1 cellular context compared by ENCODE assay signal in the genomic region with DNA sequence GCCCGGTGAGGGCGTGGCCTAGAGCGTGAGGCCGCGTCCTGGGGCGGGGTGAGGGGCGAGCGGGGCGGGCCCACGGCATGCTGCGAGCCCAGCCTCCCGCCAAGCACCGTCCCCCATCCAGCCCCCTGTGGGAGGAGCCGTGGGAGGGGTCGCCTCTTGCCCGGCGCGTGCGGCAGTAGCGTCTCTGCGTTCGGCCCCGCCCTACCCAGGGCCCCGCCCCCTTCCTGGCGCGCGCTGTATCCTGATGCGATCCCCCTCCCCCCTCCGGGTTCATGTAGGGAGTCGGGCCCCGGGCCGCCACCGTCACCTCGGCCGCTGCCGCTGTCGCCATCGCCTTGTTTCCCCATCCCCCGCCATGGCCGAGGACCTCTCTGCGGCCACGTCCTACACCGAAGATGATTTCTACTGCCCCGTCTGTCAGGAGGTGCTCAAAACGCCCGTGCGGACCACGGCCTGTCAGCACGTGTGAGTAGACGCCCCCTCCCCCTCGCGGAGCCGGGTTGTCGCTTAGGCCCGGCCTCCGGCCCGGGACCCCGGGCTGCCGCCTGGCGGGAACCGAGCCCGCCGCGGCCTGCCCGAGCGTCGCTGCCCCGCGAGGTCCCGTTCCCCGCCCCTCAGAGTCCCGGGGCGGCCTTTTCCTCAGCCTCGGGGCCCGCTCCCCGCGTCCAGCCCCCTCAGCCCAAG.
A peak's percentile ranks its signal among the peaks of the same experiment; 100 is the strongest.
TF ChIP-seq lines count a peak whose summit lies in the region.

No MANE protein-coding gene starts in this region.

TF ChIP-seq in HepG2, 621 proteins besides CTCF, POLR2A, EP300 and RAD21 (continued from another document and continues in another):
- TF ChIP-seq KDM4B (CRISPR knock-in tag; IDR thresholded peaks at IDR 0.05) (no peak; the same call in 1 of the 2 replicates), NFYC (CRISPR knock-in tag; IDR thresholded peaks at IDR 0.05) (no peak), GTF3A (CRISPR knock-in tag; conservative IDR thresholded peaks at IDR 0.05) (no peak), DNMT1 (CRISPR knock-in tag; IDR thresholded peaks at IDR 0.05) (no peak), CBX2 (IDR thresholded peaks at IDR 0.05; ENCODE audit: low read depth, low read length) (no peak), CBX2 (CRISPR knock-in tag; IDR thresholded peaks at IDR 0.05; ENCODE audit: low read depth) (no peak), ZSCAN9 (CRISPR knock-in tag; IDR thresholded peaks at IDR 0.05; ENCODE audit: borderline replicate concordance) (0 out of 2 replicates have a peak, but pooled peaks have one; percentile 32), KLF12 (CRISPR knock-in tag; IDR thresholded peaks at IDR 0.05; ENCODE audit: borderline replicate concordance) (peak; percentile 74; the same call in 1 of the 2 replicates), ZNF781 (CRISPR knock-in tag; IDR thresholded peaks at IDR 0.05; ENCODE audit: borderline replicate concordance, not compliant biosample characterization) (no peak), NONO (IDR thresholded peaks at IDR 0.05) (no peak), NONO (CRISPR knock-in tag; conservative IDR thresholded peaks at IDR 0.05) (no peak; the same call in 1 of the 2 replicates), KLF15 (CRISPR knock-in tag; IDR thresholded peaks at IDR 0.05; ENCODE audit: borderline replicate concordance) (no peak), ZNF230 (CRISPR knock-in tag; IDR thresholded peaks at IDR 0.05) (0 out of 2 replicates have a peak, but pooled peaks have one; percentile 22), ZNF879 (CRISPR knock-in tag; IDR thresholded peaks at IDR 0.05) (no peak), KLF13 (CRISPR knock-in tag; IDR thresholded peaks at IDR 0.05) (no peak; the same call in 1 of the 2 replicates), RFXANK (CRISPR knock-in tag; IDR thresholded peaks at IDR 0.05) (no peak), KDM6A (CRISPR knock-in tag; IDR thresholded peaks at IDR 0.05; ENCODE audit: low read depth) (no peak), HOXA7 (CRISPR knock-in tag; IDR thresholded peaks at IDR 0.05) (no peak), ZNF331 (CRISPR knock-in tag; IDR thresholded peaks at IDR 0.05) (peak; percentile 7; the same call in 1 of the 2 replicates), ZSCAN22 (CRISPR knock-in tag; IDR thresholded peaks at IDR 0.05) (0 out of 2 replicates have a peak, but pooled peaks have one; percentile 16), FOXK2 (IDR thresholded peaks at IDR 0.05) (no peak), CENPT (CRISPR knock-in tag; IDR thresholded peaks at IDR 0.05; ENCODE audit: low read depth) (peak; percentile 63; the same call in 1 of the 2 replicates), RFX1 (IDR thresholded peaks at IDR 0.05) (no peak), ZNF782 (CRISPR knock-in tag; IDR thresholded peaks at IDR 0.05; ENCODE audit: borderline replicate concordance) (no peak; the same call in 1 of the 2 replicates)
- TF ChIP-seq, protein P1, sequence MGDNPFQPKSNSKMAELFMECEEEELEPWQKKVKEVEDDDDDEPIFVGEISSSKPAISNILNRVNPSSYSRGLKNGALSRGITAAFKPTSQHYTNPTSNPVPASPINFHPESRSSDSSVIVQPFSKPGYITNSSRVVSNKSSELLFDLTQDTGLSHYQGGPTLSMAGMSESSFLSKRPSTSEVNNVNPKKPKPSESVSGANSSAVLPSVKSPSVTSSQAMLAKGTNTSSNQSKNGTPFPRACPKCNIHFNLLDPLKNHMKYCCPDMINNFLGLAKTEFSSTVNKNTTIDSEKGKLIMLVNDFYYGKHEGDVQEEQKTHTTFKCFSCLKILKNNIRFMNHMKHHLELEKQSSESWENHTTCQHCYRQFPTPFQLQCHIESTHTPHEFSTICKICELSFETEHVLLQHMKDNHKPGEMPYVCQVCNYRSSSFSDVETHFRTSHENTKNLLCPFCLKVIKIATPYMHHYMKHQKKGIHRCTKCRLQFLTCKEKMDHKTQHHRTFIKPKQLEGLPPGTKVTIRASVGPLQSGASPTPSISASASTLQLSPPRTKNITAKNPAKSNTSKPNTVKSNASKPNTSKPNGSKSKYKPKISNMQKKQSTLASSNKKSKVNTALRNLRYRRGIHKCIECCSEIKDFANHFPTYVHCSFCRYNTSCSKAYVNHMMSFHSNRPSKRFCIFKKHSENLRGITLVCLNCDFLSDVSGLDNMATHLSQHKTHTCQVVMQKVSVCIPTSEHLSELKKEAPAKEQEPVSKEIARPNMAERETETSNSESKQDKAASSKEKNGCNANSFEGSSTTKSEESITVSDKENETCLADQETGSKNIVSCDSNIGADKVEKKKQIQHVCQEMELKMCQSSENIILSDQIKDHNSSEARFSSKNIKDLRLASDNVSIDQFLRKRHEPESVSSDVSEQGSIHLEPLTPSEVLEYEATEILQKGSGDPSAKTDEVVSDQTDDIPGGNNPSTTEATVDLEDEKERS (CRISPR knock-in tag; IDR thresholded peaks at IDR 0.05) = no peak
- TF ChIP-seq, protein P2, sequence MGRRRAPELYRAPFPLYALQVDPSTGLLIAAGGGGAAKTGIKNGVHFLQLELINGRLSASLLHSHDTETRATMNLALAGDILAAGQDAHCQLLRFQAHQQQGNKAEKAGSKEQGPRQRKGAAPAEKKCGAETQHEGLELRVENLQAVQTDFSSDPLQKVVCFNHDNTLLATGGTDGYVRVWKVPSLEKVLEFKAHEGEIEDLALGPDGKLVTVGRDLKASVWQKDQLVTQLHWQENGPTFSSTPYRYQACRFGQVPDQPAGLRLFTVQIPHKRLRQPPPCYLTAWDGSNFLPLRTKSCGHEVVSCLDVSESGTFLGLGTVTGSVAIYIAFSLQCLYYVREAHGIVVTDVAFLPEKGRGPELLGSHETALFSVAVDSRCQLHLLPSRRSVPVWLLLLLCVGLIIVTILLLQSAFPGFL (CRISPR knock-in tag; IDR thresholded peaks at IDR 0.05) = no peak
- TF ChIP-seq, protein P3, sequence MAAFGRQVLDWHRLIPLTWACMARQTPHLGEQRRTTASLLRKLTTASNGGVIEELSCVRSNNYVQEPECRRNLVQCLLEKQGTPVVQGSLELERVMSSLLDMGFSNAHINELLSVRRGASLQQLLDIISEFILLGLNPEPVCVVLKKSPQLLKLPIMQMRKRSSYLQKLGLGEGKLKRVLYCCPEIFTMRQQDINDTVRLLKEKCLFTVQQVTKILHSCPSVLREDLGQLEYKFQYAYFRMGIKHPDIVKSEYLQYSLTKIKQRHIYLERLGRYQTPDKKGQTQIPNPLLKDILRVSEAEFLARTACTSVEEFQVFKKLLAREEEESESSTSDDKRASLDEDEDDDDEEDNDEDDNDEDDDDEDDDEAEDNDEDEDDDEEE (CRISPR knock-in tag; IDR thresholded peaks at IDR 0.05) = peak; percentile 18; the same call in 1 of the 2 replicates
- TF ChIP-seq, protein P4, sequence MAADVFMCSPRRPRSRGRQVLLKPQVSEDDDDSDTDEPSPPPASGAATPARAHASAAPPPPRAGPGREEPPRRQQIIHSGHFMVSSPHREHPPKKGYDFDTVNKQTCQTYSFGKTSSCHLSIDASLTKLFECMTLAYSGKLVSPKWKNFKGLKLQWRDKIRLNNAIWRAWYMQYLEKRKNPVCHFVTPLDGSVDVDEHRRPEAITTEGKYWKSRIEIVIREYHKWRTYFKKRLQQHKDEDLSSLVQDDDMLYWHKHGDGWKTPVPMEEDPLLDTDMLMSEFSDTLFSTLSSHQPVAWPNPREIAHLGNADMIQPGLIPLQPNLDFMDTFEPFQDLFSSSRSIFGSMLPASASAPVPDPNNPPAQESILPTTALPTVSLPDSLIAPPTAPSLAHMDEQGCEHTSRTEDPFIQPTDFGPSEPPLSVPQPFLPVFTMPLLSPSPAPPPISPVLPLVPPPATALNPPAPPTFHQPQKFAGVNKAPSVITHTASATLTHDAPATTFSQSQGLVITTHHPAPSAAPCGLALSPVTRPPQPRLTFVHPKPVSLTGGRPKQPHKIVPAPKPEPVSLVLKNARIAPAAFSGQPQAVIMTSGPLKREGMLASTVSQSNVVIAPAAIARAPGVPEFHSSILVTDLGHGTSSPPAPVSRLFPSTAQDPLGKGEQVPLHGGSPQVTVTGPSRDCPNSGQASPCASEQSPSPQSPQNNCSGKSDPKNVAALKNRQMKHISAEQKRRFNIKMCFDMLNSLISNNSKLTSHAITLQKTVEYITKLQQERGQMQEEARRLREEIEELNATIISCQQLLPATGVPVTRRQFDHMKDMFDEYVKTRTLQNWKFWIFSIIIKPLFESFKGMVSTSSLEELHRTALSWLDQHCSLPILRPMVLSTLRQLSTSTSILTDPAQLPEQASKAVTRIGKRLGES (CRISPR knock-in tag; IDR thresholded peaks at IDR 0.05; ENCODE audit: borderline replicate concordance) = 0 out of 2 replicates have a peak, but pooled peaks have one; percentile 11
- TF ChIP-seq, protein P5, sequence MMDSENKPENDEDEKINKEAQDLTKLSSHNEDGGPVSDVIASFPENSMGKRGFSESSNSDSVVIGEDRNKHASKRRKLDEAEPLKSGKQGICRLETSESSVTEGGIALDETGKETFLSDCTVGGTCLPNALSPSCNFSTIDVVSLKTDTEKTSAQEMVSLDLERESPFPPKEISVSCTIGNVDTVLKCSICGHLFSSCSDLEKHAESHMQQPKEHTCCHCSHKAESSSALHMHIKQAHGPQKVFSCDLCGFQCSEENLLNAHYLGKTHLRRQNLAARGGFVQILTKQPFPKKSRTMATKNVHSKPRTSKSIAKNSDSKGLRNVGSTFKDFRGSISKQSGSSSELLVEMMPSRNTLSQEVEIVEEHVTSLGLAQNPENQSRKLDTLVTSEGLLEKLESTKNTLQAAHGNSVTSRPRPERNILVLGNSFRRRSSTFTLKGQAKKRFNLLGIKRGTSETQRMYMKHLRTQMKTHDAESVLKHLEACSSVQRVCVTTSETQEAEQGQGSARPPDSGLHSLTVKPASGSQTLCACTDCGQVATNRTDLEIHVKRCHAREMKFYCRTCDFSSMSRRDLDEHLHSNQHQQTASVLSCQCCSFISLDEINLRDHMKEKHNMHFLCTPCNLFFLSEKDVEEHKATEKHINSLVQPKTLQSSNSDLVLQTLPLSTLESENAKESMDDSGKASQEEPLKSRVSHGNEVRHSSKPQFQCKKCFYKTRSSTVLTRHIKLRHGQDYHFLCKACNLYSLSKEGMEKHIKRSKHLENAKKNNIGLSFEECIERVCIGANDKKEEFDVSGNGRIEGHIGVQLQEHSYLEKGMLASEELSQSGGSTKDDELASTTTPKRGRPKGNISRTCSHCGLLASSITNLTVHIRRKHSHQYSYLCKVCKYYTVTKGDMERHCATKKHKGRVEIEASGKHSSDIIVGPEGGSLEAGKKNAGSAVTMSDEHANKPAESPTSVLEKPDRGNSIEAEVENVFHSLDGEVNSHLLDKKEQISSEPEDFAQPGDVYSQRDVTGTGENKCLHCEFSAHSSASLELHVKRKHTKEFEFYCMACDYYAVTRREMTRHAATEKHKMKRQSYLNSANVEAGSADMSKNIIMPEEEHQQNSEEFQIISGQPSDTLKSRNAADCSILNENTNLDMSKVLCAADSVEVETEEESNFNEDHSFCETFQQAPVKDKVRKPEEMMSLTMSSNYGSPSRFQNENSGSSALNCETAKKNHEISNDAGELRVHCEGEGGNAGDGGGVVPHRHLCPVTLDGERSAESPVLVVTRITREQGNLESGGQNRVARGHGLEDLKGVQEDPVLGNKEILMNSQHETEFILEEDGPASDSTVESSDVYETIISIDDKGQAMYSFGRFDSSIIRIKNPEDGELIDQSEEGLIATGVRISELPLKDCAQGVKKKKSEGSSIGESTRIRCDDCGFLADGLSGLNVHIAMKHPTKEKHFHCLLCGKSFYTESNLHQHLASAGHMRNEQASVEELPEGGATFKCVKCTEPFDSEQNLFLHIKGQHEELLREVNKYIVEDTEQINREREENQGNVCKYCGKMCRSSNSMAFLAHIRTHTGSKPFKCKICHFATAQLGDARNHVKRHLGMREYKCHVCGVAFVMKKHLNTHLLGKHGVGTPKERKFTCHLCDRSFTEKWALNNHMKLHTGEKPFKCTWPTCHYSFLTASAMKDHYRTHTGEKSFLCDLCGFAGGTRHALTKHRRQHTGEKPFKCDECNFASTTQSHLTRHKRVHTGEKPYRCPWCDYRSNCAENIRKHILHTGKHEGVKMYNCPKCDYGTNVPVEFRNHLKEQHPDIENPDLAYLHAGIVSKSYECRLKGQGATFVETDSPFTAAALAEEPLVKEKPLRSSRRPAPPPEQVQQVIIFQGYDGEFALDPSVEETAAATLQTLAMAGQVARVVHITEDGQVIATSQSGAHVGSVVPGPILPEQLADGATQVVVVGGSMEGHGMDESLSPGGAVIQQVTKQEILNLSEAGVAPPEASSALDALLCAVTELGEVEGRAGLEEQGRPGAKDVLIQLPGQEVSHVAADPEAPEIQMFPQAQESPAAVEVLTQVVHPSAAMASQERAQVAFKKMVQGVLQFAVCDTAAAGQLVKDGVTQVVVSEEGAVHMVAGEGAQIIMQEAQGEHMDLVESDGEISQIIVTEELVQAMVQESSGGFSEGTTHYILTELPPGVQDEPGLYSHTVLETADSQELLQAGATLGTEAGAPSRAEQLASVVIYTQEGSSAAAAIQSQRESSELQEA (CRISPR knock-in tag; IDR thresholded peaks at IDR 0.05; ENCODE audit: not compliant biosample characterization) = no peak
- TF ChIP-seq, protein P6, sequence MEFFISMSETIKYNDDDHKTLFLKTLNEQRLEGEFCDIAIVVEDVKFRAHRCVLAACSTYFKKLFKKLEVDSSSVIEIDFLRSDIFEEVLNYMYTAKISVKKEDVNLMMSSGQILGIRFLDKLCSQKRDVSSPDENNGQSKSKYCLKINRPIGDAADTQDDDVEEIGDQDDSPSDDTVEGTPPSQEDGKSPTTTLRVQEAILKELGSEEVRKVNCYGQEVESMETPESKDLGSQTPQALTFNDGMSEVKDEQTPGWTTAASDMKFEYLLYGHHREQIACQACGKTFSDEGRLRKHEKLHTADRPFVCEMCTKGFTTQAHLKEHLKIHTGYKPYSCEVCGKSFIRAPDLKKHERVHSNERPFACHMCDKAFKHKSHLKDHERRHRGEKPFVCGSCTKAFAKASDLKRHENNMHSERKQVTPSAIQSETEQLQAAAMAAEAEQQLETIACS (CRISPR knock-in tag; IDR thresholded peaks at IDR 0.05) = 0 out of 2 replicates have a peak, but pooled peaks have one; percentile 1
- TF ChIP-seq, protein P7, sequence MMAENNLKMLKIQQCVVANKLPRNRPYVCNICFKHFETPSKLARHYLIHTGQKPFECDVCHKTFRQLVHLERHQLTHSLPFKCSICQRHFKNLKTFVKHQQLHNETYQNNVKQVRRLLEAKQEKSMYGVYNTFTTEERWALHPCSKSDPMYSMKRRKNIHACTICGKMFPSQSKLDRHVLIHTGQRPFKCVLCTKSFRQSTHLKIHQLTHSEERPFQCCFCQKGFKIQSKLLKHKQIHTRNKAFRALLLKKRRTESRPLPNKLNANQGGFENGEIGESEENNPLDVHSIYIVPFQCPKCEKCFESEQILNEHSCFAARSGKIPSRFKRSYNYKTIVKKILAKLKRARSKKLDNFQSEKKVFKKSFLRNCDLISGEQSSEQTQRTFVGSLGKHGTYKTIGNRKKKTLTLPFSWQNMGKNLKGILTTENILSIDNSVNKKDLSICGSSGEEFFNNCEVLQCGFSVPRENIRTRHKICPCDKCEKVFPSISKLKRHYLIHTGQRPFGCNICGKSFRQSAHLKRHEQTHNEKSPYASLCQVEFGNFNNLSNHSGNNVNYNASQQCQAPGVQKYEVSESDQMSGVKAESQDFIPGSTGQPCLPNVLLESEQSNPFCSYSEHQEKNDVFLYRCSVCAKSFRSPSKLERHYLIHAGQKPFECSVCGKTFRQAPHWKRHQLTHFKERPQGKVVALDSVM (CRISPR knock-in tag; IDR thresholded peaks at IDR 0.05) = no peak
